ENCODE assay signal across 8 cellular contexts in the genomic region with DNA sequence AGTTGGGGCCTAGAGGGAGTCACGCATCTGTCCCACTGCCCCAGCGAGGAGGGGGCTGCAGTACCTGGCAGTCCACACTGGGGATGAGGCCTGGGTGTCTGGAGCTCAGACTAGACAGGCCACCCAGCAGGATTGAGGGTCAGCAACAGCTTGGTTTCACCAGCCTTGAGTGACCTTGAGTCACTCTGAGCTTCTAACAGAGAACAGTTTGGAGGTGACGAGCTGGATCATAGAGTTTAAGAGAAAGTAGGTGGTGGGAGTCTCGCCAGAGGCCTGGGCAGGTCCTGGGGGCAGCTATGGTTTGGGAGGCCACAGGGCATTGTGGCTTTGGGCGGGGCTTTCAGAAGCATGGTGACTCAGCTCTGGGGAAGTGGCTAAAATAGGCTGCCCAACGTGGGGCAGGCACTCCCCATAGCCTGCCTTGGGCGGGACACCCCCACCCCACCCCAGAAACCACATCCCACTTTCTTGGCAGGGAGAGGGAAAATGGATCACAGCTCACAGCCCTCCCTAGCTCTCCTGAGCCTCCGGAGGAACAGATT. TPM values are rescaled to one million over a fixed set of nuclear protein-coding genes. Genes with fewer than 3 reads are reported as not detected.
DNase-seq lines count a peak whose midpoint lies in the region; ATAC-seq and TF ChIP-seq lines count a peak whose summit lies in the region.

No MANE protein-coding gene starts in this region.

- DNase-seq in A172 (ENCODE audit: low spot score) (peak; percentile 99), SJSA1 (ENCODE audit: low read depth in 1 of 2, low spot score in 2 of 2) (peak; percentile 97 to 99), fibroblast of lung (ENCODE audit: low read depth in 2 of 2) (peak; percentile 93 to 95), posterior vena cava (ENCODE audit: low spot score) (peak; percentile 95), hippocampal formation (lab: John Stamatoyannopoulos, UW) (no peak), DMS 273 treated with DMSO at 0.1 percent for 48 hours (lab: John Stamatoyannopoulos, UW) (no peak)

- peak overlapping the region; percentile 78 for H3K4me2 ChIP-seq in fibroblast of lung (ENCODE audit: extremely low read depth, insufficient read depth, low read length)

- H3K4me3 ChIP-seq in SJSA1 (peak overlapping the region; percentile 3; the same call in 1 of the 2 replicates), fibroblast of lung (replicated peaks in 1 of 4; ENCODE audit: control extremely low read depth in 1 of 4, insufficient read depth in 1 of 4, low read depth in 3 of 4, low read length in 4 of 4) (peak overlapping the region in 3 of 4 experiments; percentile 18 to 38 (median 33))

- H3K4me1 ChIP-seq in SJSA1 (replicated peaks), result peaks cover 81% of the 10 kb centered on the region
- peaks cover 49% of the 10 kb centered on the region for H3K4me1 ChIP-seq in fibroblast of lung (ENCODE audit: control insufficient read depth, extremely low read depth, insufficient read depth, low read length)

- no peaks in the 10 kb centered on the region for H3K9me3 ChIP-seq in SJSA1 (replicated peaks)
- no peaks in the 10 kb centered on the region for H3K9me3 ChIP-seq in fibroblast of lung (ENCODE audit: control insufficient read depth, insufficient read depth, low read depth, low read length)

- peak overlapping the region; percentile 37 for H3K9ac ChIP-seq in fibroblast of lung (ENCODE audit: insufficient read depth, low read length)

- no peaks in the 10 kb centered on the region for H4K20me1 ChIP-seq in fibroblast of lung (ENCODE audit: control insufficient read depth, extremely low read depth, insufficient read depth, low read length)

- H3K27ac ChIP-seq in SJSA1 (peak overlapping the region; percentile 93), fibroblast of lung (ENCODE audit: insufficient read depth, low read length) (peak overlapping the region; percentile 97)

- H2AFZ ChIP-seq in fibroblast of lung (ENCODE audit: low read length), result no peak overlapping the region

- peak; percentile 89 for ATAC-seq in GM19035 (IDR thresholded peaks at IDR 0.05; ENCODE audit: unreplicated experiment)
- peak; percentile 80 for ATAC-seq in HG03095 (IDR thresholded peaks at IDR 0.05; ENCODE audit: unreplicated experiment)

- no peak for TF ChIP-seq CTCF in fibroblast of lung (conservative IDR thresholded peaks at IDR 0.05 in 1 of 2, IDR thresholded peaks at IDR 0.05 in 1 of 2; ENCODE audit: low read depth in 1 of 2, low read length in 2 of 2)

- H3K36me3 ChIP-seq in SJSA1 (peaks cover 63% of the 10 kb centered on the region), fibroblast of lung (ENCODE audit: control insufficient read depth, insufficient read depth, low read length) (peaks cover 1% of the 10 kb centered on the region)

- intact Hi-C loops in posterior vena cava (cut with DNase I), result no loop called here

- H3K27me3 ChIP-seq in SJSA1 (replicated peaks) (no peaks in the 10 kb centered on the region), fibroblast of lung (ENCODE audit: control insufficient read depth, insufficient read depth, low read length) (no peaks in the 10 kb centered on the region)

- H3K79me2 ChIP-seq in fibroblast of lung (ENCODE audit: control insufficient read depth, insufficient read depth, low read length), result peaks cover 79% of the 10 kb centered on the region

RNA-seq across cellular contexts. Expression of a gene that starts 20.5 kb away (rescaled TPM):
- 42.1 and 53.8 TPM in 2 replicates for total RNA-seq in A172 (2014; rRNA removed; shearing (Covaris generic))
- 55.2 and 76.1 TPM in 2 replicates for total RNA-seq in SJSA1 (2014; rRNA removed; shearing (Covaris generic))
- total RNA-seq in fibroblast of lung (31.3 and 34.2 TPM in 2 replicates), posterior vena cava (10 to 100 TPM; 32.6 to 45.1 TPM)
- 16.9 and 20.9 TPM in 2 replicates for polyA plus RNA-seq in fibroblast of lung
- 24.2 and 28.9 TPM in 2 replicates for polyA plus RNA-seq in fibroblast of lung (2012)
- 33.7 and 42.3 TPM in 2 replicates for polyA minus RNA-seq in fibroblast of lung (ENCODE audit: low replicate concordance)

RNA-seq across cellular contexts. Expression of a gene that starts 29.7 kb away (rescaled TPM):
- total RNA-seq in A172 (2014; rRNA removed; shearing (Covaris generic)), result not detected in 2 replicates
- total RNA-seq in SJSA1 (2014; rRNA removed; shearing (Covaris generic)), result 0.21 TPM in 1 of 2 replicates, not detected in the other
- total RNA-seq in fibroblast of lung, result 0.26 TPM in 1 of 2 replicates, not detected in the other
- polyA plus RNA-seq in fibroblast of lung, result not detected in 2 replicates
- polyA plus RNA-seq in fibroblast of lung (2012), result not detected in 2 replicates
- polyA minus RNA-seq in fibroblast of lung (ENCODE audit: low replicate concordance), result not detected in 2 replicates
- not detected for total RNA-seq in posterior vena cava

Comparison
In these comparisons a context has a peak if more than half of its experiments do, and no peak if none do; other contexts are left out.
1. DNase-seq: peak in A172 (single experiment), SJSA1 (2 of 2), fibroblast of lung (2 of 2) and posterior vena cava (single experiment); none in hippocampal formation (0 of 2) and DMS 273 treated with DMSO at 0.1 percent for 48 hours (single experiment).